Comparison of ENCODE assay signal across 1 cellular context in genomic region chr17:17196776-17197175, GRCh38.
TF ChIP-seq lines count a peak whose summit lies in the region.

No MANE protein-coding gene starts in this region.

TF ChIP-seq in A549, 52 proteins besides CTCF, POLR2A, EP300 and RAD21 (continued from another document):
- no peak for TF ChIP-seq REST (IDR thresholded peaks at IDR 0.05)
- no peak for TF ChIP-seq HOXB5 (CRISPR knock-in tag; IDR thresholded peaks at IDR 0.05)
- no peak for TF ChIP-seq MAZ (IDR thresholded peaks at IDR 0.05; ENCODE audit: borderline replicate concordance, low read depth, low read length)
- TF ChIP-seq NFE2L2 (conservative IDR thresholded peaks at IDR 0.05; ENCODE audit: low read length), result no peak
- TF ChIP-seq USF2 (IDR thresholded peaks at IDR 0.05), result no peak
- no peak for TF ChIP-seq ESRRA (IDR thresholded peaks at IDR 0.05; ENCODE audit: borderline replicate concordance, low read length)
- TF ChIP-seq ZFP36 (IDR thresholded peaks at IDR 0.05; ENCODE audit: borderline replicate concordance, partially characterized antibody), result no peak
- TF ChIP-seq FOSB (CRISPR knock-in tag; IDR thresholded peaks at IDR 0.05), result no peak
- TF ChIP-seq EHF (CRISPR knock-in tag; IDR thresholded peaks at IDR 0.05), result no peak
